In genomic region chr6:122471107-122472021, GRCh38 we compare ENCODE assay signal across 8 cellular contexts. TPM values are rescaled to one million over a fixed set of nuclear protein-coding genes. Genes with fewer than 3 reads are reported as not detected.
A peak's percentile ranks its signal among the peaks of the same experiment; 100 is the strongest.
DNase-seq lines count a peak whose midpoint lies in the region; ATAC-seq and TF ChIP-seq lines count a peak whose summit lies in the region.

Gene SERINC1 (minus strand): TSS chr6:122471807. CDS start chr6:122471737, 70 bp downstream.

- CTCF ChIA-PET in IMR-90 (lab: Yijun Ruan, JAX), result interaction anchor here (0.6 to 1.2 kb wide), 4 partner anchors 20 to 59 kb away, joined by 3 to 7 read pairs (median 4); no protein-coding TSS in a partner anchor

- H3K18ac ChIP-seq in IMR-90 (ENCODE audit: low read depth, low read length), result peak within 1 kb of the TSS; percentile 92

- peak within 1 kb of the TSS; percentile 98 for H3K56ac ChIP-seq in IMR-90 (ENCODE audit: extremely low read depth, insufficient read depth, low read length)

- H3K14ac ChIP-seq in IMR-90 (replicated peaks; ENCODE audit: low read depth, low read length), result peak within 1 kb of the TSS; percentile 100

- peak within 1 kb of the TSS; percentile 96 for H3K4me2 ChIP-seq in IMR-90 (ENCODE audit: low read depth, low read length)

- H4K20me1 ChIP-seq in IMR-90 (ENCODE audit: insufficient read depth, low read length), result peaks cover 36% of the 10 kb centered on the region

- H3K36me3 ChIP-seq in IMR-90 (ENCODE audit: control insufficient read depth, insufficient read depth, low read length), result no peaks in the 10 kb centered on the region

- no peaks in the 10 kb centered on the region for H3K9me3 ChIP-seq in IMR-90 (ENCODE audit: control insufficient read depth, insufficient read depth, low read length)

- H2AK9ac ChIP-seq in IMR-90 (replicated peaks; ENCODE audit: low read depth, low read length, poor library complexity), result peak within 1 kb of the TSS; percentile 97

- H2AFZ ChIP-seq in IMR-90 (replicated peaks; ENCODE audit: low read length, poor library complexity), result peak within 1 kb of the TSS; percentile 94

- POLR2A ChIA-PET in IMR-90 (lab: Charles Lee; ENCODE audit: unreplicated experiment), result no interaction called here

- peak; percentile 84 for TF ChIP-seq POLR2A in IMR-90 (IDR thresholded peaks at IDR 0.05; ENCODE audit: low read depth, low read length)

- peak within 1 kb of the TSS; percentile 99 for H3K9ac ChIP-seq in IMR-90 (ENCODE audit: low read depth, low read length)

- dilution Hi-C loops in IMR-90 (cut with HindIII; ENCODE audit: low sequenced_read_pairs, unreplicated experiment), result no loop called here

- H4K91ac ChIP-seq in IMR-90 (ENCODE audit: insufficient read depth, low read depth, low read length), result peak within 1 kb of the TSS; percentile 96

- ATAC-seq in GM21528 (IDR thresholded peaks at IDR 0.05; ENCODE audit: low FRiP score, unreplicated experiment), result peak; percentile 100
- ATAC-seq in IMR-90 (ENCODE audit: low read depth), result peak; percentile 91

- H3K27ac ChIP-seq in IMR-90 (ENCODE audit: insufficient read depth, low read length), result peak within 1 kb of the TSS; percentile 90

- H3K9me1 ChIP-seq in IMR-90 (ENCODE audit: insufficient read depth, low read length), result no peaks in the 10 kb centered on the region

- peak within 1 kb of the TSS; percentile 99 for H3K4ac ChIP-seq in IMR-90 (ENCODE audit: low read depth, low read length)

- intact Hi-C loops in IMR-90 (cut with micrococcal nuclease), result loop anchor here (5.0 kb wide), 1 partner anchor 69 kb away; no protein-coding TSS in a partner anchor

- peak within 1 kb of the TSS; percentile 87 to 99 for H4K8ac ChIP-seq in IMR-90 (ENCODE audit: low read depth in 2 of 2, low read length in 2 of 2)

- H3K79me1 ChIP-seq in IMR-90 (ENCODE audit: low read depth in 1 of 2, low read length in 2 of 2), result peaks cover 0 to 7% of the 10 kb centered on the region in 2 experiments; a peak in 2 of 4 replicates

- H3K23ac ChIP-seq in IMR-90 (ENCODE audit: low read depth, low read length), result peak within 1 kb of the TSS; percentile 100

- H4K5ac ChIP-seq in IMR-90 (ENCODE audit: low read depth, low read length), result peak within 1 kb of the TSS; percentile 97

- peak within 1 kb of the TSS; percentile 81 for H3K4me3 ChIP-seq in IMR-90 (ENCODE audit: insufficient read depth, low read depth, low read length)

- in situ Hi-C loops in IMR-90 (cut with MboI; ENCODE audit: low sequenced_read_pairs), result no loop called here

- WGBS in IMR-90 (ENCODE audit: extremely low coverage in 2 of 2, insufficient read length in 1 of 2), 2 experiments, result 0% methylated on average over 6 of the region's 49 CpGs; no CpG with 5 or more reads in 1 of the 2 experiments

- peak; percentile 97 for DNase-seq in DMS 273 (lab: John Stamatoyannopoulos, UW; ENCODE audit: unreplicated experiment)
- peak; percentile 95 for DNase-seq in IMR-90
- DNase-seq in OCI-M1 (lab: John Stamatoyannopoulos, UW), result peak; percentile 98
- peak; percentile 88 for DNase-seq in activated T-cell treated with anti-CD3 and anti-CD28 coated beads for 24 hours (ENCODE audit: low read depth)
- DNase-seq in epidermal melanocyte (ENCODE audit: insufficient read length, low spot score), result peak; percentile 63
- DNase-seq in middle frontal gyrus (ENCODE audit: extremely low spot score, low spot score), result peak; percentile 95
- DNase-seq in stimulated activated CD8-positive, alpha-beta memory T cell treated with anti-CD3 and anti-CD28 coated beads, Interleukin-2, amount 100 ng/mL, for 48 hours (ENCODE audit: low read depth in 2 of 2), result peak; percentile 72 to 85

- no peaks in the 10 kb centered on the region for H3K27me3 ChIP-seq in IMR-90 (ENCODE audit: control insufficient read depth, insufficient read depth, low read length)

- 0 out of 2 replicates have a peak within 1 kb of the TSS, but pooled peaks have one; percentile 52 for H2BK20ac ChIP-seq in IMR-90 (ENCODE audit: low read depth, low read length)

- no peak for TF ChIP-seq RAD21 in IMR-90 (IDR thresholded peaks at IDR 0.05; ENCODE audit: low read length)

- H2BK5ac ChIP-seq in IMR-90 (ENCODE audit: low read depth, low read length, poor library complexity, severe bottlenecking), result peak within 1 kb of the TSS; percentile 91

- no peak for TF ChIP-seq CTCF in IMR-90 (conservative IDR thresholded peaks at IDR 0.05; ENCODE audit: low read depth, low read length)

- H2BK15ac ChIP-seq in IMR-90 (ENCODE audit: low read depth, low read length), result no peak within 1 kb of the TSS; the same call in 2 of the 3 replicates

- peak within 1 kb of the TSS; percentile 86 for H2BK120ac ChIP-seq in IMR-90 (ENCODE audit: low read depth, low read length)

- TSS peak; percentile 49 for BruUV-seq in IMR-90 (replicated peaks; lab: Mats Ljungman, UMichigan)

- H2AK5ac ChIP-seq in IMR-90 (ENCODE audit: low read depth, low read length), result peak within 1 kb of the TSS; percentile 67

- no peaks in the 10 kb centered on the region for H3K4me1 ChIP-seq in IMR-90 (ENCODE audit: control insufficient read depth, insufficient read depth, low read length)

TF ChIP-seq in IMR-90, 13 proteins besides CTCF, POLR2A, EP300 and RAD21:
- peak; percentile 67; the same call in 1 of the 2 replicates for TF ChIP-seq MAZ (IDR thresholded peaks at IDR 0.05; ENCODE audit: borderline replicate concordance, low read depth, low read length)
- TF ChIP-seq MAFK (IDR thresholded peaks at IDR 0.05; ENCODE audit: low read depth, low read length), result no peak
- TF ChIP-seq BHLHE40 (IDR thresholded peaks at IDR 0.05; ENCODE audit: low read depth, low read length), result no peak
- TF ChIP-seq MXI1 (IDR thresholded peaks at IDR 0.05; ENCODE audit: borderline replicate concordance, low read depth, low read length), result no peak
- peak; percentile 41; the same call in 1 of the 2 replicates for TF ChIP-seq CHD1 (IDR thresholded peaks at IDR 0.05; ENCODE audit: low read depth, low read length)
- TF ChIP-seq FOS (IDR thresholded peaks at IDR 0.05; ENCODE audit: low read depth, low read length), result no peak
- TF ChIP-seq RFX5 (IDR thresholded peaks at IDR 0.05; ENCODE audit: low read depth, low read length), result no peak
- no peak for TF ChIP-seq USF2 (IDR thresholded peaks at IDR 0.05; ENCODE audit: low read depth, low read length)
- peak; percentile 52 for TF ChIP-seq CEBPB (IDR thresholded peaks at IDR 0.05; ENCODE audit: low read depth, low read length)
- no peak for TF ChIP-seq SMC3 (IDR thresholded peaks at IDR 0.05; ENCODE audit: low read depth, low read length)
- no peak for TF ChIP-seq RCOR1 (IDR thresholded peaks at IDR 0.05; ENCODE audit: insufficient replicate concordance, low read length)

RNA-seq across cellular contexts. Expression of gene SERINC1, which starts in this region (rescaled TPM):
- total RNA-seq in IMR-90 (2012; rRNA removed), result 123 and 235 TPM in 2 replicates
- polyA plus RNA-seq in IMR-90 (2012; rRNA removed), result 55.3 and 79.8 TPM in 2 replicates
- polyA plus RNA-seq in IMR-90 (2012; cell fraction: cytosol; rRNA removed), result 13.8 and 14.5 TPM in 2 replicates
- polyA plus RNA-seq in IMR-90 (2012; cell fraction: nucleus; rRNA removed; ENCODE audit: low replicate concordance), result 2.6 and 23.2 TPM in 2 replicates

Comparison
In these comparisons a context has a peak if more than half of its experiments do, and no peak if none do; other contexts are left out.
1. Peak in every context shown above with its lines: DNase-seq, ATAC-seq, H3K4me3 ChIP-seq and H3K27ac ChIP-seq.